ENCODE assay signal across 31 cellular contexts in the genomic region with DNA sequence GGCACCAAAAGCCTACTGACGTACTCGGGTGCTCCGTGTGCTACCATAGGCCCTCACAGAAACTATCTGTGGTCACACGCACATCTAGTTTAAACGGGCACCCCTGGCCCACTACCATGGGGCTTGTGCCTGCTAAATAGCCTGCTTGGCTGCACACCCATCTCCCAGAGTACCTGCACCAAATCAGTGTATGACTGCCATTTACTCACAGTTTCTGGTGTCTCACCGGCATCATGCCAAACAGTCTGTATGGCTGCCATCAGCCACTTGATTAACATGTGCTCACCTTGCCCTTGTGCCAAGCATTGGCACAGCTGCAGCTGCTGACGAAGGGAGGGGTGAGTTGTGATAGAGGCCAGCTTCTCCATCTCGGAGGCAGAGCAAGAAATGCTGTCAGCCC.
DNase-seq lines count a peak whose midpoint lies in the region; FAIRE-seq and TF ChIP-seq lines count a peak whose summit lies in the region.
"Had no signal": no experiment of that assay in that cellular context is flagged by ENCODE, and none has a peak within 500 bp of the region (broad histone marks: within the 10 kb centered on the region; RNA-seq: fewer than 3 reads in every experiment).

No MANE protein-coding gene starts in this region.

- TF ChIP-seq CTCF in HFFc6 (IDR thresholded peaks at IDR 0.05), result no peak
- TF ChIP-seq CTCF in GM20000 (IDR thresholded peaks at IDR 0.05; ENCODE audit: extremely low read depth, missing control alignments), result no peak

- peak; percentile 40 for FAIRE-seq in GM12891 (lab: Jason Lieb, UNC)
- FAIRE-seq: astrocyte, GM18507, HTR-8/SVneo, K562, RCC 7860 had no signal

- H4K91ac ChIP-seq in neuronal stem cell (ENCODE audit: low read depth, low read length, poor library complexity), result no peak overlapping the region

- no peak overlapping the region for H2AFZ ChIP-seq in neuronal stem cell (ENCODE audit: low read length)
- H2AFZ ChIP-seq: GM23248, parathyroid adenoma had no signal

- H3K9ac ChIP-seq in neuronal stem cell (ENCODE audit: low read depth, low read length, poor library complexity), result no peak overlapping the region
- H3K9ac ChIP-seq: GM23248, parathyroid adenoma had no signal

- no peak overlapping the region for H3K4me3 ChIP-seq in neuronal stem cell (ENCODE audit: low read length in 2 of 2)
- H3K4me3 ChIP-seq: GM23248, K562, lower lobe of right lung, MG63, mucosa of descending colon, SK-N-MC, spleen, upper lobe of left lung had no signal

- H2BK120ac ChIP-seq in neuronal stem cell (ENCODE audit: low read depth, low read length), result no peak overlapping the region

- H3K27me3 Mint-ChIP-seq in HFFc6 (ENCODE audit: insufficient read depth), result no peaks in the 10 kb centered on the region

- H3K79me1 ChIP-seq in neuronal stem cell (ENCODE audit: low read depth, low read length), result no peaks in the 10 kb centered on the region

- H3K4me2 ChIP-seq in neuronal stem cell (ENCODE audit: insufficient read depth, low read length, poor library complexity, severe bottlenecking), result no peak overlapping the region

- DNase-seq in GM12891 (ENCODE audit: insufficient read length, low spot score), result no peak
- peak; percentile 80 for DNase-seq in NCI-H2029 treated with DMSO at 0.1 percent for 48 hours (lab: John Stamatoyannopoulos, UW)
- DNase-seq in SHP77 treated with DMSO at 0.1 percent for 48 hours (lab: John Stamatoyannopoulos, UW), result peak; percentile 65
- DNase-seq in neuronal stem cell (ENCODE audit: low spot score), result no peak
- DNase-seq in HFFc6, result no peak
- no peak for DNase-seq in GM20000 (ENCODE audit: low spot score)
- no peak for DNase-seq in COR-L47 (lab: John Stamatoyannopoulos, UW)
- DNase-seq in islet precursor cell, result no peak
- DNase-seq: ACHN; activated CD4-positive, alpha-beta memory T cell treated with anti-CD3 and anti-CD28 coated beads for 36 hours; activated CD8-positive, alpha-beta memory T cell treated with anti-CD3 and anti-CD28 coated beads, Interleukin-2, amount 50 U/mL, for 4 hours; activated effector memory CD4-positive, alpha-beta T cell treated with anti-CD3 and anti-CD28 coated beads, Interleukin-2, amount 50 U/mL, for 16 hours; activated naive CD8-positive, alpha-beta T cell treated with anti-CD3 and anti-CD28 coated beads, Interleukin-2, amount 10 ng/mL, durations not matched to agents 7 days and 5 days; BE2C; central memory CD4-positive, alpha-beta T cell; GM23248; lower lobe of right lung; MG63; mucosa of descending colon; NCI-H146; NCI-H2227 treated with DMSO at 0.1 percent for 48 hours; spleen; upper lobe of left lung had no signal

- H3K36me3 ChIP-seq in neuronal stem cell (replicated peaks in 1 of 2; ENCODE audit: control insufficient read depth in 2 of 2, insufficient read depth in 2 of 2, low read length in 2 of 2), result no peaks in the 10 kb centered on the region
- H3K36me3 ChIP-seq: BE2C, lower lobe of right lung, MG63, spleen, upper lobe of left lung had no signal

- H3K14ac ChIP-seq in neuronal stem cell (ENCODE audit: low read length), result peak overlapping the region; percentile 6

- no peak overlapping the region for H2BK5ac ChIP-seq in neuronal stem cell (ENCODE audit: low read length)

- H3K27me3 ChIP-seq in neuronal stem cell (ENCODE audit: control insufficient read depth in 3 of 3, insufficient read depth in 3 of 3, low read depth in 1 of 3, low read length in 3 of 3), result no peaks in the 10 kb centered on the region
- H3K27me3 ChIP-seq: BE2C, MG63, spleen, upper lobe of left lung had no signal

- no peak overlapping the region for H3K23ac ChIP-seq in neuronal stem cell (ENCODE audit: low read depth, low read length, poor library complexity)

- H3K4me3 Mint-ChIP-seq in HFFc6, result no peak overlapping the region
- H3K4me3 Mint-ChIP-seq: activated CD4-positive, alpha-beta memory T cell treated with anti-CD3 and anti-CD28 coated beads for 36 hours; activated naive CD8-positive, alpha-beta T cell treated with anti-CD3 and anti-CD28 coated beads, Interleukin-2, amount 10 ng/mL, durations not matched to agents 7 days and 5 days; nephron had no signal

- H3K4me1 ChIP-seq in neuronal stem cell (ENCODE audit: control insufficient read depth in 2 of 2, insufficient read depth in 1 of 2, low read depth in 1 of 2, low read length in 2 of 2), result no peaks in the 10 kb centered on the region
- H3K4me1 ChIP-seq: BE2C, lower lobe of right lung, parathyroid adenoma, spleen, upper lobe of left lung had no signal

- H2BK12ac ChIP-seq in neuronal stem cell (ENCODE audit: low read length), result no peak overlapping the region

- H3K27ac Mint-ChIP-seq in HFFc6, result no peak overlapping the region
- H3K27ac Mint-ChIP-seq: activated CD4-positive, alpha-beta memory T cell treated with anti-CD3 and anti-CD28 coated beads for 36 hours; activated naive CD8-positive, alpha-beta T cell treated with anti-CD3 and anti-CD28 coated beads, Interleukin-2, amount 10 ng/mL, durations not matched to agents 7 days and 5 days; nephron had no signal

- H2AK5ac ChIP-seq in neuronal stem cell (ENCODE audit: low read depth, low read length), result no peak overlapping the region

- no peak overlapping the region for H3K18ac ChIP-seq in neuronal stem cell (ENCODE audit: low read length)

- H3K9me3 ChIP-seq in neuronal stem cell (replicated peaks in 1 of 2; ENCODE audit: control insufficient read depth in 2 of 2, insufficient read depth in 1 of 2, low read depth in 1 of 2, low read length in 2 of 2), result no peaks in the 10 kb centered on the region
- H3K9me3 ChIP-seq: BE2C, lower lobe of right lung, MG63, mucosa of descending colon, spleen, upper lobe of left lung had no signal

- WGBS in neuronal stem cell (ENCODE audit: extremely low coverage in 2 of 2, insufficient read length in 2 of 2, insufficient replicate concordance in 1 of 2), 2 donors, result no CpG with 5 or more reads among the region's 8 CpGs

- H3K36me3 Mint-ChIP-seq in HFFc6 (ENCODE audit: low read depth), result no peaks in the 10 kb centered on the region
- H3K36me3 Mint-ChIP-seq: activated CD4-positive, alpha-beta memory T cell treated with anti-CD3 and anti-CD28 coated beads for 36 hours; activated naive CD8-positive, alpha-beta T cell treated with anti-CD3 and anti-CD28 coated beads, Interleukin-2, amount 10 ng/mL, durations not matched to agents 7 days and 5 days had no signal

- no peak overlapping the region for H3K4ac ChIP-seq in neuronal stem cell (ENCODE audit: low read length)

- H3K4me1 Mint-ChIP-seq in HFFc6 (ENCODE audit: low read depth), result no peaks in the 10 kb centered on the region
- H3K4me1 Mint-ChIP-seq: activated naive CD8-positive, alpha-beta T cell treated with anti-CD3 and anti-CD28 coated beads, Interleukin-2, amount 10 ng/mL, durations not matched to agents 7 days and 5 days; nephron had no signal

- H2BK15ac ChIP-seq in neuronal stem cell (ENCODE audit: low read length), result no peak overlapping the region

- no peak overlapping the region for H4K8ac ChIP-seq in neuronal stem cell (ENCODE audit: low read depth, low read length)

- peaks cover 10% of the 10 kb centered on the region for H3K9me3 Mint-ChIP-seq in HFFc6
- H3K9me3 Mint-ChIP-seq: activated CD4-positive, alpha-beta memory T cell treated with anti-CD3 and anti-CD28 coated beads for 36 hours; activated naive CD8-positive, alpha-beta T cell treated with anti-CD3 and anti-CD28 coated beads, Interleukin-2, amount 10 ng/mL, durations not matched to agents 7 days and 5 days; nephron had no signal

- TF ChIP-seq POLR2A in GM12891 (IDR thresholded peaks at IDR 0.05; ENCODE audit: low read depth, low read length), result no peak

- H3K27ac ChIP-seq in neuronal stem cell (replicated peaks; ENCODE audit: low read length), result no peak overlapping the region
- H3K27ac ChIP-seq: GM23248, lower lobe of right lung, parathyroid adenoma, SK-N-MC, spleen, upper lobe of left lung had no signal

TF ChIP-seq in GM12891, 5 proteins besides CTCF, POLR2A, EP300 and RAD21:
- TF ChIP-seq TAF1 (IDR thresholded peaks at IDR 0.05; ENCODE audit: low read depth, low read length) (no peak), SPI1 (IDR thresholded peaks at IDR 0.05; ENCODE audit: low read depth, low read length) (no peak)

Comparison
In these comparisons a context has a peak if more than half of its experiments do, and no peak if none do; other contexts are left out.
1. DNase-seq: peak in NCI-H2029 treated with DMSO at 0.1 percent for 48 hours (single experiment) and SHP77 treated with DMSO at 0.1 percent for 48 hours (single experiment); none in GM12891 (single experiment), neuronal stem cell (single experiment), HFFc6 (single experiment), GM20000 (single experiment), COR-L47 (single experiment) and islet precursor cell (single experiment).